In the genomic region with DNA sequence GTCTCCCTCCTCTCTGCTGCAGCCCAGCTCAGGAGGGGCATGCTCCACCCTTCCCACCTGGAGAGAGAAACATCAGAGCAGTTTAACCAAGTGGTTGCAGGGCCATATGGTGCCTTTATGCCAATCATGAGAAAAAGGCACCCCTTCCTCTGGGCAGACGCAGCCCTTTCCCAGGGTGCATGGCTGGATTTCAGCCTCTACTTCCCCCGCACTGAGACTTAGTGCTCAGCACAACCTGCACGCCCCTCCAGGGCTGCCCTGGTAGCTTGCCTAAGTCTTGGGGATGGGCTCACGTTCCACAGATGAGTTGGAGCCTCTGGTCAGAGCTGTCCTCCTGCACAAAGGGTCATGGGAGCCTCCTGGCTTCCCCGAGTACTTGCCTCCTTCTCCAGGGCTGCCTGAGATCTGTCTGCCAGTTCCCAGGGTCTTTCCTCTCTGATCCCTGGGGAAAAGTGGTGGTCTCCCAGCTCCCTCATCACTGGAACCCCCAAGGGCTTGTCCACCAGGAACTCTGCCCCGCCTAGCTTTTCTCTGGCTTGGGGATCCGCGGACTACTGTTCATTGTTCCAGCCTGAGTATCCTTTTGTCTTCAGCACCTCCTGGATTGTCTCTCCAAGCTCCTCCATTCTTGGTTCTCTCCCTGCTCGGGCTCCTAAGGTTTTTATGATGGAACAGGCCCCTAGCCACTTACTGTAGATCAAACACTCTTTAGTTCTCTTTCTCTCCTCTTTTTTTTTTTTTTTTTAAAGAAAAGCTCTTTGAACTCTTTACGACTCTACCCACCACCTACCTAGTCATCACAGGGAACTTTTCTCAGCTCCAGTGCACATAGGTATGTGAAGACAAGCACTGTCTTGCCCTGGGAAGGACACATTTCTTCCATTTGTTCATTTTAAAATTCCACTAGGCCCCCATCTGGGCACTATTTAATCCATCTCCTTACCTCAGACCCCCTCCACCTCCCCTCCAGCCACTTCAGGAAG, we compare ENCODE assay signal across 24 cellular contexts. TPM values are rescaled to one million over a fixed set of nuclear protein-coding genes. Genes with fewer than 3 reads are reported as not detected.
DNase-seq lines count a peak whose midpoint lies in the region; ATAC-seq, FAIRE-seq and TF ChIP-seq lines count a peak whose summit lies in the region.
"Had no signal": no experiment of that assay in that cellular context is flagged by ENCODE, and none has a peak within 500 bp of the region (broad histone marks: within the 10 kb centered on the region; RNA-seq: fewer than 3 reads in every experiment).

No MANE protein-coding gene starts in this region.

- intact Hi-C loops in mammary epithelial cell (cut with micrococcal nuclease) (loop anchor here (1.0 to 5.0 kb wide), 6 partner anchors 37 to 422 kb away; no protein-coding TSS in a partner anchor), upper lobe of right lung (cut with DNase I) (no loop called here)

- POLR2A ChIA-PET in activated naive CD8-positive, alpha-beta T cell treated with anti-CD3 and anti-CD28 coated beads, Interleukin-2, amount 10 ng/mL, durations not matched to agents 7 days and 5 days (lab: Charles Lee) = no interaction called here

- no peaks in the 10 kb centered on the region for H3K36me3 Mint-ChIP-seq in activated naive CD8-positive, alpha-beta T cell treated with anti-CD3 and anti-CD28 coated beads, Interleukin-2, amount 10 ng/mL, durations not matched to agents 7 days and 5 days
- H3K36me3 Mint-ChIP-seq in activated naive CD8-positive, alpha-beta T cell treated with anti-CD3 and anti-CD28 coated beads, Interleukin-2, amount 50 U/mL, for 24 hours (ENCODE audit: low read depth) = no peaks in the 10 kb centered on the region
- H3K36me3 Mint-ChIP-seq: memory B cell had no signal

- H3K9me3 ChIP-seq in mammary epithelial cell (replicated peaks; ENCODE audit: insufficient read depth, low read length) (no peaks in the 10 kb centered on the region), upper lobe of right lung (no peaks in the 10 kb centered on the region), small intestine (ENCODE audit: control insufficient read depth, low read depth) (no peaks in the 10 kb centered on the region)
- H3K9me3 ChIP-seq: adrenal gland, heart right ventricle, MG63, psoas muscle had no signal

- 36% methylated on average over 9 of the region's 10 CpGs for WGBS in mammary epithelial cell (ENCODE audit: low coverage, missing lambda C conversion rate)
- WGBS in small intestine, 3 donors = 66 to 76% (median 73%) methylated on average over 10 of the region's 10 CpGs

- H3K4me1 ChIP-seq in mammary epithelial cell (ENCODE audit: insufficient read depth, low read length) = peaks cover 53% of the 10 kb centered on the region
- no peaks in the 10 kb centered on the region for H3K4me1 ChIP-seq in upper lobe of right lung
- H3K4me1 ChIP-seq in small intestine (ENCODE audit: control insufficient read depth in 2 of 2, insufficient read depth in 1 of 2, low read depth in 1 of 2, low read length in 1 of 2) = no peaks in the 10 kb centered on the region
- H3K4me1 ChIP-seq: adrenal gland, heart right ventricle, psoas muscle had no signal

- H3K27me3 Mint-ChIP-seq in activated naive CD8-positive, alpha-beta T cell treated with anti-CD3 and anti-CD28 coated beads, Interleukin-2, amount 10 ng/mL, durations not matched to agents 7 days and 5 days = peaks cover 13% of the 10 kb centered on the region
- no peaks in the 10 kb centered on the region for H3K27me3 Mint-ChIP-seq in activated naive CD8-positive, alpha-beta T cell treated with anti-CD3 and anti-CD28 coated beads, Interleukin-2, amount 50 U/mL, for 24 hours

- H4K20me1 ChIP-seq in mammary epithelial cell (ENCODE audit: insufficient read depth, low read length) = no peaks in the 10 kb centered on the region

- DNase-seq in activated naive CD8-positive, alpha-beta T cell treated with anti-CD3 and anti-CD28 coated beads, Interleukin-2, amount 10 ng/mL, durations not matched to agents 7 days and 5 days = peak; percentile 10
- DNase-seq in activated naive CD8-positive, alpha-beta T cell treated with anti-CD3 and anti-CD28 coated beads, Interleukin-2, amount 50 U/mL, for 24 hours = no peak
- peak; percentile 83 for DNase-seq in mammary epithelial cell
- DNase-seq in mesenteric fat pad (ENCODE audit: low spot score) = peak; percentile 53
- DNase-seq in upper lobe of right lung = peak; percentile 26
- no peak for DNase-seq in small intestine
- DNase-seq in NCI-H82 treated with DMSO at 0.1 percent for 48 hours (lab: John Stamatoyannopoulos, UW; ENCODE audit: unreplicated experiment) = no peak
- DNase-seq in activated gamma-delta T cell (lab: John Stamatoyannopoulos, UW) = no peak
- DNase-seq: activated CD4-positive, CD25-positive, alpha-beta regulatory T cell treated with anti-CD3 and anti-CD28 coated beads, Interleukin-2, amount 50 U/mL, for 72 hours; adrenal gland; heart right ventricle; MG63; NCI-H146; psoas muscle; stimulated activated naive CD4-positive, alpha-beta T cell treated with Interleukin-2 at 50 U/mL for 16 hours; T1000 had no signal

- H3K4me3 Mint-ChIP-seq in activated naive CD8-positive, alpha-beta T cell treated with anti-CD3 and anti-CD28 coated beads, Interleukin-2, amount 10 ng/mL, durations not matched to agents 7 days and 5 days = no peak overlapping the region
- no peak overlapping the region for H3K4me3 Mint-ChIP-seq in activated naive CD8-positive, alpha-beta T cell treated with anti-CD3 and anti-CD28 coated beads, Interleukin-2, amount 50 U/mL, for 24 hours
- H3K4me3 Mint-ChIP-seq: activated T-helper 17 cell treated with anti-CD3 and anti-CD28 coated beads, Interleukin-2, amount 50 U/mL, for 72 hours; memory B cell had no signal

- no peak for TF ChIP-seq CTCF in mammary epithelial cell (conservative IDR thresholded peaks at IDR 0.05 in 1 of 2, IDR thresholded peaks at IDR 0.05 in 1 of 2; ENCODE audit: extremely low read depth in 1 of 2, insufficient read depth in 1 of 2, low read depth in 1 of 2, low read length in 2 of 2)
- no peak for TF ChIP-seq CTCF in upper lobe of right lung (IDR thresholded peaks at IDR 0.05)

- H3K4me3 ChIP-seq in mammary epithelial cell (replicated peaks in 1 of 3; ENCODE audit: insufficient read depth in 1 of 3, low read depth in 2 of 3, low read length in 3 of 3) = no peak overlapping the region
- no peak overlapping the region for H3K4me3 ChIP-seq in upper lobe of right lung
- no peak overlapping the region for H3K4me3 ChIP-seq in small intestine (ENCODE audit: low read depth in 1 of 2, low read length in 2 of 2)
- H3K4me3 ChIP-seq: adrenal gland, cardiac muscle cell, heart right ventricle, MG63, psoas muscle had no signal

- dilution Hi-C loops in mammary epithelial cell (cut with HindIII; ENCODE audit: low sequenced_read_pairs) = loop anchor here (5.0 kb wide), 1 partner anchor 52 kb away; no protein-coding TSS in a partner anchor

- H3K27ac ChIP-seq in mammary epithelial cell (ENCODE audit: insufficient read depth, low read depth, low read length) (peak overlapping the region; percentile 68), upper lobe of right lung (no peak overlapping the region), small intestine (ENCODE audit: low read depth in 1 of 2, low read length in 1 of 2) (no peak overlapping the region)
- H3K27ac ChIP-seq: adrenal gland, C4-2B, cardiac muscle cell, heart right ventricle, psoas muscle had no signal

- H3K4me1 Mint-ChIP-seq in activated naive CD8-positive, alpha-beta T cell treated with anti-CD3 and anti-CD28 coated beads, Interleukin-2, amount 10 ng/mL, durations not matched to agents 7 days and 5 days = peaks cover 7% of the 10 kb centered on the region
- peaks cover 9% of the 10 kb centered on the region for H3K4me1 Mint-ChIP-seq in activated naive CD8-positive, alpha-beta T cell treated with anti-CD3 and anti-CD28 coated beads, Interleukin-2, amount 50 U/mL, for 24 hours
- H3K4me1 Mint-ChIP-seq: activated T-helper 17 cell treated with anti-CD3 and anti-CD28 coated beads, Interleukin-2, amount 50 U/mL, for 72 hours; memory B cell had no signal

- H3K4me2 ChIP-seq in mammary epithelial cell (ENCODE audit: insufficient read depth, low read depth, low read length) = peak overlapping the region; percentile 75

- no peak overlapping the region for H3K27ac Mint-ChIP-seq in activated naive CD8-positive, alpha-beta T cell treated with anti-CD3 and anti-CD28 coated beads, Interleukin-2, amount 10 ng/mL, durations not matched to agents 7 days and 5 days
- H3K27ac Mint-ChIP-seq in activated naive CD8-positive, alpha-beta T cell treated with anti-CD3 and anti-CD28 coated beads, Interleukin-2, amount 50 U/mL, for 24 hours = no peak overlapping the region
- H3K27ac Mint-ChIP-seq: activated T-helper 17 cell treated with anti-CD3 and anti-CD28 coated beads, Interleukin-2, amount 50 U/mL, for 72 hours; memory B cell had no signal

- no peaks in the 10 kb centered on the region for H3K27me3 ChIP-seq in mammary epithelial cell (ENCODE audit: insufficient read depth, low read length)
- H3K27me3 ChIP-seq in upper lobe of right lung = no peaks in the 10 kb centered on the region
- no peaks in the 10 kb centered on the region for H3K27me3 ChIP-seq in small intestine (ENCODE audit: control insufficient read depth in 2 of 2, insufficient read depth in 2 of 2, low read length in 2 of 2)
- H3K27me3 ChIP-seq: adrenal gland, MG63 had no signal

- no peaks in the 10 kb centered on the region for H3K9me3 Mint-ChIP-seq in activated naive CD8-positive, alpha-beta T cell treated with anti-CD3 and anti-CD28 coated beads, Interleukin-2, amount 10 ng/mL, durations not matched to agents 7 days and 5 days
- no peaks in the 10 kb centered on the region for H3K9me3 Mint-ChIP-seq in activated naive CD8-positive, alpha-beta T cell treated with anti-CD3 and anti-CD28 coated beads, Interleukin-2, amount 50 U/mL, for 24 hours
- H3K9me3 Mint-ChIP-seq: activated T-helper 17 cell treated with anti-CD3 and anti-CD28 coated beads, Interleukin-2, amount 50 U/mL, for 72 hours; memory B cell had no signal

- no peak for FAIRE-seq in small intestine (lab: Jason Lieb, UNC)
- FAIRE-seq: HepG2 had no signal

- ATAC-seq in activated naive CD8-positive, alpha-beta T cell treated with anti-CD3 and anti-CD28 coated beads, Interleukin-2, amount 10 ng/mL, durations not matched to agents 7 days and 5 days (ENCODE audit: low read depth) = no peak
- no peak for ATAC-seq in activated naive CD8-positive, alpha-beta T cell treated with anti-CD3 and anti-CD28 coated beads, Interleukin-2, amount 50 U/mL, for 24 hours
- ATAC-seq in upper lobe of right lung = no peak
- ATAC-seq: activated T-helper 17 cell treated with anti-CD3 and anti-CD28 coated beads, Interleukin-2, amount 50 U/mL, for 72 hours; heart right ventricle; HepG2; psoas muscle had no signal

- no peaks in the 10 kb centered on the region for H3K79me2 ChIP-seq in mammary epithelial cell (ENCODE audit: insufficient read depth, low read length)

- CTCF ChIA-PET in mammary epithelial cell (lab: Charles Lee; ENCODE audit: low non-redundant PET) = interaction anchor here (0.6 to 0.9 kb wide), 2 partner anchors 208 to 423 kb away, joined by 3 to 6 read pairs; no protein-coding TSS in a partner anchor

- peak overlapping the region; percentile 77 for H2AFZ ChIP-seq in mammary epithelial cell (ENCODE audit: low read depth, low read length)

- in situ Hi-C loops in mammary epithelial cell (cut with MboI; ENCODE audit: low sequenced_read_pairs in 2 of 2) = loop anchor here (5.0 to 25.0 kb wide), 6 partner anchors 52 to 437 kb away; a partner anchor contains a TSS

- H3K9ac ChIP-seq in mammary epithelial cell (ENCODE audit: insufficient read depth, low read length) = peak overlapping the region; percentile 49

- no peaks in the 10 kb centered on the region for H3K36me3 ChIP-seq in mammary epithelial cell (ENCODE audit: insufficient read depth, low read length)
- H3K36me3 ChIP-seq in upper lobe of right lung = no peaks in the 10 kb centered on the region
- H3K36me3 ChIP-seq in small intestine (ENCODE audit: control insufficient read depth in 2 of 2, insufficient read depth in 2 of 2, low read length in 2 of 2) = no peaks in the 10 kb centered on the region
- H3K36me3 ChIP-seq: adrenal gland, cardiac muscle cell, heart right ventricle, MG63 had no signal

- BruUV-seq in mammary epithelial cell (replicated peaks; lab: Mats Ljungman, UMichigan) = no TSS peak

RNA-seq across cellular contexts. Expression of a gene that starts 6.1 kb away (rescaled TPM):
- not detected for total RNA-seq in activated naive CD8-positive, alpha-beta T cell treated with anti-CD3 and anti-CD28 coated beads, Interleukin-2, amount 10 ng/mL, durations not matched to agents 7 days and 5 days
- total RNA-seq in mammary epithelial cell (not detected), mesenteric fat pad (not detected), upper lobe of right lung (not detected)
- polyA plus RNA-seq in mammary epithelial cell (0.05 TPM), small intestine (under 1 TPM in 1 of 3 donors, not detected in 2; 0.27 TPM)
- not detected for polyA minus RNA-seq in mammary epithelial cell
- total RNA-seq: activated T-helper 17 cell treated with anti-CD3 and anti-CD28 coated beads, Interleukin-2, amount 50 U/mL, for 72 hours; adrenal gland; cardiac muscle cell; HepG2; NCI-H460; psoas muscle had no signal
- polyA plus RNA-seq: adrenal gland, cardiac muscle cell, heart right ventricle, HepG2, neural cell, psoas muscle had no signal

RNA-seq across cellular contexts. Expression of a gene that starts 21.5 kb away (rescaled TPM):
- under 1 TPM; 0.65 to 0.67 TPM for total RNA-seq in activated naive CD8-positive, alpha-beta T cell treated with anti-CD3 and anti-CD28 coated beads, Interleukin-2, amount 10 ng/mL, durations not matched to agents 7 days and 5 days
- total RNA-seq in mammary epithelial cell (not detected), mesenteric fat pad (not detected), upper lobe of right lung (not detected)
- polyA plus RNA-seq in mammary epithelial cell (not detected), small intestine (10 to 100 TPM in 1 of 3 donors, 1 to 10 TPM in 2; 3.2 to 24.6 (median 9.8) TPM)
- not detected for polyA minus RNA-seq in mammary epithelial cell
- total RNA-seq: activated T-helper 17 cell treated with anti-CD3 and anti-CD28 coated beads, Interleukin-2, amount 50 U/mL, for 72 hours; cardiac muscle cell; HepG2; NCI-H460; psoas muscle; ureter had no signal
- polyA plus RNA-seq: cardiac muscle cell, heart right ventricle, HepG2, neural cell, psoas muscle had no signal

RNA-seq across cellular contexts. Expression of a gene that starts 26.8 kb away (rescaled TPM):
- not detected for total RNA-seq in activated naive CD8-positive, alpha-beta T cell treated with anti-CD3 and anti-CD28 coated beads, Interleukin-2, amount 10 ng/mL, durations not matched to agents 7 days and 5 days
- total RNA-seq in mammary epithelial cell = not detected
- polyA plus RNA-seq in mammary epithelial cell = not detected
- polyA minus RNA-seq in mammary epithelial cell = not detected
- not detected for total RNA-seq in mesenteric fat pad
- not detected for total RNA-seq in upper lobe of right lung
- polyA plus RNA-seq in small intestine = not detected
- total RNA-seq: activated T-helper 17 cell treated with anti-CD3 and anti-CD28 coated beads, Interleukin-2, amount 50 U/mL, for 72 hours; adrenal gland; cardiac muscle cell; heart right ventricle; HepG2; NCI-H460; psoas muscle; ureter had no signal
- polyA plus RNA-seq: adrenal gland, cardiac muscle cell, heart right ventricle, HepG2, neural cell, psoas muscle had no signal

RNA-seq across cellular contexts. Expression of a gene that starts 38.6 kb away (rescaled TPM):
- total RNA-seq in activated naive CD8-positive, alpha-beta T cell treated with anti-CD3 and anti-CD28 coated beads, Interleukin-2, amount 10 ng/mL, durations not matched to agents 7 days and 5 days = under 1 TPM; 0.42 to 0.60 TPM
- total RNA-seq in mammary epithelial cell (not detected), mesenteric fat pad (not detected), upper lobe of right lung (0.52 TPM)
- polyA plus RNA-seq in mammary epithelial cell (not detected), small intestine (1 to 10 TPM in 2 of 3 donors, under 1 TPM in 1; 0.84 to 2.2 (median 1.4) TPM)
- not detected for polyA minus RNA-seq in mammary epithelial cell
- total RNA-seq: activated T-helper 17 cell treated with anti-CD3 and anti-CD28 coated beads, Interleukin-2, amount 50 U/mL, for 72 hours; cardiac muscle cell; heart right ventricle; HepG2; NCI-H460; psoas muscle; ureter had no signal
- polyA plus RNA-seq: cardiac muscle cell, heart right ventricle, HepG2, neural cell, psoas muscle had no signal

RNA-seq across cellular contexts. Expression of a gene that starts 59.6 kb away (rescaled TPM):
- total RNA-seq in activated naive CD8-positive, alpha-beta T cell treated with anti-CD3 and anti-CD28 coated beads, Interleukin-2, amount 10 ng/mL, durations not matched to agents 7 days and 5 days = not detected
- total RNA-seq in mammary epithelial cell = 1,000 to 10,000 TPM; 7,365 to 9,297 TPM
- polyA plus RNA-seq in mammary epithelial cell = 8,158 TPM
- polyA minus RNA-seq in mammary epithelial cell = 8,553 TPM
- 3.0 TPM for total RNA-seq in mesenteric fat pad
- 8.8 TPM for total RNA-seq in upper lobe of right lung
- 1 to 10 TPM in 2 of 3 donors, under 1 TPM in 1; 0.79 to 6.5 (median 5.6) TPM for polyA plus RNA-seq in small intestine
- total RNA-seq: activated T-helper 17 cell treated with anti-CD3 and anti-CD28 coated beads, Interleukin-2, amount 50 U/mL, for 72 hours; cardiac muscle cell; HepG2; NCI-H460 had no signal
- polyA plus RNA-seq: neural cell had no signal

Comparison
In these comparisons a context has a peak if more than half of its experiments do, and no peak if none do; other contexts are left out.
1. DNase-seq: peak in activated naive CD8-positive, alpha-beta T cell treated with anti-CD3 and anti-CD28 coated beads, Interleukin-2, amount 10 ng/mL, durations not matched to agents 7 days and 5 days (single experiment), mammary epithelial cell (single experiment), mesenteric fat pad (single experiment) and upper lobe of right lung (single experiment); none in activated naive CD8-positive, alpha-beta T cell treated with anti-CD3 and anti-CD28 coated beads, Interleukin-2, amount 50 U/mL, for 24 hours (single experiment), small intestine (single experiment), NCI-H82 treated with DMSO at 0.1 percent for 48 hours (single experiment) and activated gamma-delta T cell (single experiment).